ENCODE assay signal across 8 cellular contexts in genomic region chr19:56314018-56314583, GRCh38. TPM values are rescaled to one million over a fixed set of nuclear protein-coding genes. Genes with fewer than 3 reads are reported as not detected.
A peak's percentile ranks its signal among the peaks of the same experiment; 100 is the strongest.
DNase-seq lines count a peak whose midpoint lies in the region; ATAC-seq and TF ChIP-seq lines count a peak whose summit lies in the region.

No MANE protein-coding gene starts in this region.

- no peaks in the 10 kb centered on the region for H3K36me3 ChIP-seq in colonic mucosa
- no peaks in the 10 kb centered on the region for H3K36me3 ChIP-seq in mucosa of descending colon (ENCODE audit: low read depth)

- H3K4me1 ChIP-seq in colonic mucosa, result peaks cover 8% of the 10 kb centered on the region
- H3K4me1 ChIP-seq in mucosa of descending colon (ENCODE audit: low read depth), result peaks cover 11% of the 10 kb centered on the region

- peak overlapping the region; percentile 74 to 99 for H3K9ac ChIP-seq in colonic mucosa (ENCODE audit: low read depth in 2 of 2, low read length in 2 of 2)

- H3K4me3 ChIP-seq in AG09309 (ENCODE audit: control insufficient read depth, low read depth, low read length) (peak overlapping the region; percentile 84), colonic mucosa (peak overlapping the region; percentile 67), mucosa of descending colon (peak overlapping the region; percentile 56)

- H3K27ac ChIP-seq in colonic mucosa, result peak overlapping the region; percentile 93

- H3K27me3 ChIP-seq in colonic mucosa, result no peaks in the 10 kb centered on the region

- ATAC-seq in GM21390 (IDR thresholded peaks at IDR 0.05; ENCODE audit: unreplicated experiment) (peak; percentile 1), mucosa of descending colon (peak; percentile 17)

- H3K9me3 ChIP-seq in colonic mucosa, result no peaks in the 10 kb centered on the region
- no peaks in the 10 kb centered on the region for H3K9me3 ChIP-seq in mucosa of descending colon

- TF ChIP-seq CTCF in AG09309 (IDR thresholded peaks at IDR 0.05; ENCODE audit: control insufficient read depth, insufficient read depth, low read depth, low read length, missing control alignments), result no peak
- no peak for TF ChIP-seq CTCF in colonic mucosa (IDR thresholded peaks at IDR 0.05)
- TF ChIP-seq CTCF in mucosa of descending colon (IDR thresholded peaks at IDR 0.05), result no peak

- DNase-seq in AG09309 (ENCODE audit: low read depth), result no peak
- peak; percentile 89 for DNase-seq in NCI-H748 (lab: John Stamatoyannopoulos, UW; ENCODE audit: unreplicated experiment)
- no peak for DNase-seq in colonic mucosa
- no peak for DNase-seq in mucosa of descending colon
- no peak for DNase-seq in NCI-H1436 (lab: John Stamatoyannopoulos, UW)
- no peak for DNase-seq in NCI-H187 (lab: John Stamatoyannopoulos, UW)
- no peak for DNase-seq in NCI-H1930 (lab: John Stamatoyannopoulos, UW)

- intact Hi-C loops in colonic mucosa (cut with DNase I), result no loop called here
- intact Hi-C loops in mucosa of descending colon (cut with DNase I, micrococcal nuclease), result no loop called here

RNA-seq across cellular contexts. Expression of gene ZSCAN5A, which starts 0.5 kb away (rescaled TPM):
- total RNA-seq in colonic mucosa, result 10 to 100 TPM in 1 of 2 donors, 1 to 10 TPM in 1; 9.8 to 12.1 TPM
- 10 to 100 TPM; 10.5 to 24.0 (median 14.3) TPM for total RNA-seq in mucosa of descending colon

RNA-seq across cellular contexts. Expression of gene EDDM13, which starts 41.6 kb away (rescaled TPM):
- total RNA-seq in colonic mucosa (not detected), mucosa of descending colon (not detected)
